ENCODE assay signal across 22 cellular contexts in genomic region chr9:91935066-91935729, GRCh38. TPM values are rescaled to one million over a fixed set of nuclear protein-coding genes. Genes with fewer than 3 reads are reported as not detected.
DNase-seq lines count a peak whose midpoint lies in the region; ATAC-seq and TF ChIP-seq lines count a peak whose summit lies in the region.
"Had no signal": no experiment of that assay in that cellular context is flagged by ENCODE, and none has a peak within 500 bp of the region (broad histone marks: within the 10 kb centered on the region; RNA-seq: fewer than 3 reads in every experiment).

No MANE protein-coding gene starts in this region.

- no peak overlapping the region for H4K5ac ChIP-seq in IMR-90 (ENCODE audit: low read depth, low read length)

- peaks cover 46% of the 10 kb centered on the region for H3K36me3 Mint-ChIP-seq in neural progenitor cell

- intact Hi-C loops in IMR-90 (cut with micrococcal nuclease) = no loop called here

- no peak for TF ChIP-seq POLR2A in IMR-90 (IDR thresholded peaks at IDR 0.05; ENCODE audit: low read depth, low read length)

- CTCF ChIA-PET in IMR-90 (lab: Yijun Ruan, JAX) = interaction anchor here (0.6 to 1.1 kb wide), 3 partner anchors 15 to 1543 kb away, joined by 3 read pairs; partner anchors contain the start of gene ROR2

- H3K79me1 ChIP-seq in IMR-90 (ENCODE audit: low read depth in 1 of 2, low read length in 2 of 2) = no peaks in the 10 kb centered on the region; a peak in 1 of 4 replicates

- H3K27ac ChIP-seq in IMR-90 (ENCODE audit: insufficient read depth, low read length) (no peak overlapping the region), esophagus (ENCODE audit: low read depth in 2 of 2, low read length in 1 of 2) (peak overlapping the region; percentile 15 to 20), neural progenitor cell (peak overlapping the region; percentile 53)
- H3K27ac ChIP-seq: C4-2B, pancreas, VCaP had no signal

- H3K9me3 ChIP-seq in IMR-90 (ENCODE audit: control insufficient read depth, insufficient read depth, low read length) = peaks cover 8% of the 10 kb centered on the region
- H3K9me3 ChIP-seq in esophagus (ENCODE audit: control insufficient read depth in 2 of 2, insufficient read depth in 1 of 2, low read depth in 1 of 2, low read length in 1 of 2) = peaks cover 0 to 3% of the 10 kb centered on the region in 2 donors
- peaks cover 17% of the 10 kb centered on the region for H3K9me3 ChIP-seq in neural progenitor cell (ENCODE audit: low read depth)

- no peak overlapping the region for H2BK20ac ChIP-seq in IMR-90 (ENCODE audit: low read depth, low read length)

- no peak overlapping the region for H2BK5ac ChIP-seq in IMR-90 (ENCODE audit: low read depth, low read length, poor library complexity, severe bottlenecking)

- no peak overlapping the region for H3K4me3 ChIP-seq in IMR-90 (ENCODE audit: insufficient read depth, low read depth, low read length)
- no peak overlapping the region for H3K4me3 ChIP-seq in esophagus (ENCODE audit: low read depth in 1 of 2, low read length in 2 of 2)
- no peak overlapping the region for H3K4me3 ChIP-seq in neural progenitor cell
- H3K4me3 ChIP-seq: pancreas had no signal

- H3K27me3 ChIP-seq in IMR-90 (ENCODE audit: control insufficient read depth, insufficient read depth, low read length) (no peaks in the 10 kb centered on the region), esophagus (ENCODE audit: control insufficient read depth in 1 of 2, insufficient read depth in 2 of 2, low read length in 2 of 2) (no peaks in the 10 kb centered on the region), neural progenitor cell (no peaks in the 10 kb centered on the region)
- H3K27me3 ChIP-seq: pancreas had no signal

- no peak overlapping the region for H3K4me3 Mint-ChIP-seq in neural progenitor cell
- H3K4me3 Mint-ChIP-seq: naive thymus-derived CD8-positive, alpha-beta T cell had no signal

- peak overlapping the region; percentile 42 for H3K27ac Mint-ChIP-seq in neural progenitor cell
- H3K27ac Mint-ChIP-seq: naive thymus-derived CD8-positive, alpha-beta T cell had no signal

- H3K18ac ChIP-seq in IMR-90 (ENCODE audit: low read depth, low read length) = no peak overlapping the region

- no peak overlapping the region; the same call in 1 of the 2 replicates for H2AK5ac ChIP-seq in IMR-90 (ENCODE audit: low read depth, low read length)

- ATAC-seq in IMR-90 (ENCODE audit: low read depth) = no peak
- no peak for ATAC-seq in GM18858 (IDR thresholded peaks at IDR 0.05; ENCODE audit: unreplicated experiment)
- no peak for ATAC-seq in GM21515 (IDR thresholded peaks at IDR 0.05; ENCODE audit: unreplicated experiment)
- ATAC-seq: left colon; naive thymus-derived CD8-positive, alpha-beta T cell; pancreas had no signal

- H3K36me3 ChIP-seq in IMR-90 (ENCODE audit: control insufficient read depth, insufficient read depth, low read length) (no peaks in the 10 kb centered on the region), esophagus (ENCODE audit: control insufficient read depth in 2 of 2, insufficient read depth in 2 of 2, low read length in 1 of 2) (no peaks in the 10 kb centered on the region), neural progenitor cell (no peaks in the 10 kb centered on the region)
- H3K36me3 ChIP-seq: pancreas had no signal

- no peak overlapping the region; the same call in 1 of the 2 replicates for H3K4me2 ChIP-seq in IMR-90 (ENCODE audit: low read depth, low read length)
- peak overlapping the region; percentile 38 for H3K4me2 ChIP-seq in neural progenitor cell
- H3K4me2 ChIP-seq: SK-N-SH had no signal

- H2AFZ ChIP-seq in IMR-90 (replicated peaks; ENCODE audit: low read length, poor library complexity) = peak overlapping the region; percentile 18
- no peak overlapping the region for H2AFZ ChIP-seq in neural progenitor cell (replicated peaks)

- dilution Hi-C loops in IMR-90 (cut with HindIII; ENCODE audit: low sequenced_read_pairs, unreplicated experiment) = no loop called here

- TF ChIP-seq CTCF in IMR-90 (conservative IDR thresholded peaks at IDR 0.05; ENCODE audit: low read depth, low read length) = no peak
- no peak for TF ChIP-seq CTCF in neural progenitor cell (IDR thresholded peaks at IDR 0.05)

- no peaks in the 10 kb centered on the region for H4K20me1 ChIP-seq in IMR-90 (ENCODE audit: insufficient read depth, low read length)
- H4K20me1 ChIP-seq in neural progenitor cell (ENCODE audit: low read depth) = peaks cover 60% of the 10 kb centered on the region

- H2BK15ac ChIP-seq in IMR-90 (ENCODE audit: low read depth, low read length) = no peak overlapping the region

- H3K14ac ChIP-seq in IMR-90 (replicated peaks; ENCODE audit: low read depth, low read length) = no peak overlapping the region

- DNase-seq in COLO668 (lab: John Stamatoyannopoulos, UW; ENCODE audit: unreplicated experiment) (peak; percentile 17), IMR-90 (no peak), neural progenitor cell (ENCODE audit: low spot score) (peak; percentile 32), NCI-H2107 treated with DMSO at 0.1 percent for 48 hours (lab: John Stamatoyannopoulos, UW; ENCODE audit: unreplicated experiment) (no peak), putamen (ENCODE audit: low spot score) (no peak)
- DNase-seq: activated CD4-positive, alpha-beta T cell treated with anti-CD3 and anti-CD28 coated beads, Interleukin-2, amount 50 U/mL, for 1 hour; effector memory CD4-positive, alpha-beta T cell; left colon; mesenchymal stem cell; naive thymus-derived CD8-positive, alpha-beta T cell; NCI-H187 treated with DMSO at 0.1 percent for 48 hours; NCI-H510A; pancreas; stimulated activated CD8-positive, alpha-beta memory T cell treated with anti-CD3 and anti-CD28 coated beads, Interleukin-4, amount 100 ng/mL, for 48 hours; substantia nigra had no signal

- 0 out of 4 replicates have a peak overlapping the region, but pooled peaks of 1 of the 2 experiments have one; percentile 32 for H4K8ac ChIP-seq in IMR-90 (ENCODE audit: low read depth in 2 of 2, low read length in 2 of 2)

- H3K9me1 ChIP-seq in IMR-90 (ENCODE audit: insufficient read depth, low read length) = no peaks in the 10 kb centered on the region

- no peak overlapping the region for H3K4ac ChIP-seq in IMR-90 (ENCODE audit: low read depth, low read length)

- peaks cover 93% of the 10 kb centered on the region for H3K79me2 ChIP-seq in neural progenitor cell (ENCODE audit: low read depth)

- no peak overlapping the region for H2AK9ac ChIP-seq in IMR-90 (replicated peaks; ENCODE audit: low read depth, low read length, poor library complexity)

- H3K9me3 Mint-ChIP-seq in neural progenitor cell = peaks cover 60% of the 10 kb centered on the region

- H3K9ac ChIP-seq in IMR-90 (ENCODE audit: low read depth, low read length) (no peak overlapping the region), neural progenitor cell (no peak overlapping the region)
- H3K9ac ChIP-seq: SK-N-SH had no signal

- H4K91ac ChIP-seq in IMR-90 (ENCODE audit: insufficient read depth, low read depth, low read length) = no peak overlapping the region

- in situ Hi-C loops in IMR-90 (cut with MboI; ENCODE audit: low sequenced_read_pairs) = no loop called here

- BruUV-seq in IMR-90 (replicated peaks; lab: Mats Ljungman, UMichigan) = no TSS peak

- no peak overlapping the region for H3K56ac ChIP-seq in IMR-90 (ENCODE audit: extremely low read depth, insufficient read depth, low read length)

- 60% methylated on average over 3 of the region's 12 CpGs; no CpG with 5 or more reads in 1 of the 2 experiments for WGBS in IMR-90 (ENCODE audit: extremely low coverage in 2 of 2, insufficient read length in 1 of 2), 2 experiments
- 54 to 73% methylated on average over 12 of the region's 12 CpGs for WGBS in esophagus, 2 donors

- POLR2A ChIA-PET in IMR-90 (lab: Charles Lee; ENCODE audit: unreplicated experiment) = no interaction called here

- H2BK120ac ChIP-seq in IMR-90 (ENCODE audit: low read depth, low read length) = no peak overlapping the region

- H3K27me3 Mint-ChIP-seq in neural progenitor cell (ENCODE audit: insufficient read depth, low read depth) = peaks cover 4% of the 10 kb centered on the region

- H3K4me1 ChIP-seq in IMR-90 (ENCODE audit: control insufficient read depth, insufficient read depth, low read length) = peaks cover 9% of the 10 kb centered on the region; the same call in 1 of the 2 replicates
- H3K4me1 ChIP-seq in esophagus (ENCODE audit: control insufficient read depth in 2 of 2, insufficient read depth in 2 of 2, low read length in 1 of 2) = peaks cover 0 to 2% of the 10 kb centered on the region in 2 donors
- H3K4me1 ChIP-seq in neural progenitor cell = peaks cover 33% of the 10 kb centered on the region
- H3K4me1 ChIP-seq: pancreas had no signal

- no peak for TF ChIP-seq RAD21 in IMR-90 (IDR thresholded peaks at IDR 0.05; ENCODE audit: low read length)

- no peak overlapping the region for H3K23ac ChIP-seq in IMR-90 (ENCODE audit: low read depth, low read length)

- peaks cover 31% of the 10 kb centered on the region for H3K4me1 Mint-ChIP-seq in neural progenitor cell

- H3F3A ChIP-seq in neural progenitor cell (ENCODE audit: low read depth) = peaks cover 31% of the 10 kb centered on the region

TF ChIP-seq in IMR-90, 13 proteins besides CTCF, POLR2A, EP300 and RAD21 (continues in another document):
- TF ChIP-seq FOS (IDR thresholded peaks at IDR 0.05; ENCODE audit: low read depth, low read length) (no peak), MAZ (IDR thresholded peaks at IDR 0.05; ENCODE audit: borderline replicate concordance, low read depth, low read length) (no peak), NFE2L2 (IDR thresholded peaks at IDR 0.05; ENCODE audit: low read depth, low read length) (no peak), RFX5 (IDR thresholded peaks at IDR 0.05; ENCODE audit: low read depth, low read length) (no peak), SMC3 (IDR thresholded peaks at IDR 0.05; ENCODE audit: low read depth, low read length) (no peak), CEBPB (IDR thresholded peaks at IDR 0.05; ENCODE audit: low read depth, low read length) (no peak), ELK1 (IDR thresholded peaks at IDR 0.05; ENCODE audit: borderline replicate concordance, low read depth, low read length) (no peak), RCOR1 (IDR thresholded peaks at IDR 0.05; ENCODE audit: insufficient replicate concordance, low read length) (no peak), CHD1 (IDR thresholded peaks at IDR 0.05; ENCODE audit: low read depth, low read length) (no peak)

RNA-seq across cellular contexts. Expression of gene ROR2, which starts 14.8 kb away (rescaled TPM):
- 2.2 and 2.3 TPM in 2 replicates for total RNA-seq in IMR-90 (2012; rRNA removed)
- polyA plus RNA-seq in IMR-90 (2012; rRNA removed) = 3.5 and 4.8 TPM in 2 replicates
- polyA plus RNA-seq in IMR-90 (2012; cell fraction: cytosol; rRNA removed) = 2.1 and 6.8 TPM in 2 replicates
- 3.8 and 5.3 TPM in 2 replicates for polyA plus RNA-seq in IMR-90 (2012; cell fraction: nucleus; rRNA removed; ENCODE audit: low replicate concordance)
- 1 to 10 TPM; 1.7 to 3.6 TPM for polyA plus RNA-seq in esophagus
- 20.1 and 32.7 TPM in 2 replicates for total RNA-seq in neural progenitor cell (ENCODE audit: low replicate concordance)
- total RNA-seq: LHCN-M2; naive thymus-derived CD8-positive, alpha-beta T cell had no signal
- polyA plus RNA-seq: naive thymus-derived CD8-positive, alpha-beta T cell had no signal

Comparison
In these comparisons a context has a peak if more than half of its experiments do, and no peak if none do; other contexts are left out.
1. DNase-seq: peak in COLO668 (single experiment) and neural progenitor cell (single experiment); none in IMR-90 (single experiment), NCI-H2107 treated with DMSO at 0.1 percent for 48 hours (single experiment) and putamen (single experiment).